Comparison of ENCODE assay signal across 1 cellular context in the genomic region with DNA sequence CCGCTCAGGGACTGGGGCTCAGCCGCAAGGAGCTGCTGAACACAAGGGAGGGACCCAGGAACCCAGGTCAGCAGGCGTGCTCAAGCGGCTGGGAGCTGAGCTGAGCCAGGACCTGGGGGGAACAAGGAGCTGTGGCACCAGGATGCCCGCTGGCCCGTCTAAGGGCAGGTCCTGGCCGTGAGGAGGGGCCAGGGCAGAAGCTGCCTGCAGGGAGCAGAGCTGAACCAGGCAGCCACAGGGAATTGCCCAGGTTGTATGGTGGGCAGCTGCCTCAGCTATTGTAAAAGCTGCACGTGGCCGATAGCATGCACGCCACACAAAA.
TF ChIP-seq lines count a peak whose summit lies in the region.

No MANE protein-coding gene starts in this region.

TF ChIP-seq in GM12878, 131 proteins besides CTCF, POLR2A, EP300 and RAD21 (continued from another document):
- no peak for TF ChIP-seq REST (IDR thresholded peaks at IDR 0.05; ENCODE audit: low read depth, low read length)
- TF ChIP-seq, protein P1, sequence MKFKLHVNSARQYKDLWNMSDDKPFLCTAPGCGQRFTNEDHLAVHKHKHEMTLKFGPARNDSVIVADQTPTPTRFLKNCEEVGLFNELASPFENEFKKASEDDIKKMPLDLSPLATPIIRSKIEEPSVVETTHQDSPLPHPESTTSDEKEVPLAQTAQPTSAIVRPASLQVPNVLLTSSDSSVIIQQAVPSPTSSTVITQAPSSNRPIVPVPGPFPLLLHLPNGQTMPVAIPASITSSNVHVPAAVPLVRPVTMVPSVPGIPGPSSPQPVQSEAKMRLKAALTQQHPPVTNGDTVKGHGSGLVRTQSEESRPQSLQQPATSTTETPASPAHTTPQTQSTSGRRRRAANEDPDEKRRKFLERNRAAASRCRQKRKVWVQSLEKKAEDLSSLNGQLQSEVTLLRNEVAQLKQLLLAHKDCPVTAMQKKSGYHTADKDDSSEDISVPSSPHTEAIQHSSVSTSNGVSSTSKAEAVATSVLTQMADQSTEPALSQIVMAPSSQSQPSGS (IDR thresholded peaks at IDR 0.05; ENCODE audit: low read length), result no peak
- TF ChIP-seq, protein P2, sequence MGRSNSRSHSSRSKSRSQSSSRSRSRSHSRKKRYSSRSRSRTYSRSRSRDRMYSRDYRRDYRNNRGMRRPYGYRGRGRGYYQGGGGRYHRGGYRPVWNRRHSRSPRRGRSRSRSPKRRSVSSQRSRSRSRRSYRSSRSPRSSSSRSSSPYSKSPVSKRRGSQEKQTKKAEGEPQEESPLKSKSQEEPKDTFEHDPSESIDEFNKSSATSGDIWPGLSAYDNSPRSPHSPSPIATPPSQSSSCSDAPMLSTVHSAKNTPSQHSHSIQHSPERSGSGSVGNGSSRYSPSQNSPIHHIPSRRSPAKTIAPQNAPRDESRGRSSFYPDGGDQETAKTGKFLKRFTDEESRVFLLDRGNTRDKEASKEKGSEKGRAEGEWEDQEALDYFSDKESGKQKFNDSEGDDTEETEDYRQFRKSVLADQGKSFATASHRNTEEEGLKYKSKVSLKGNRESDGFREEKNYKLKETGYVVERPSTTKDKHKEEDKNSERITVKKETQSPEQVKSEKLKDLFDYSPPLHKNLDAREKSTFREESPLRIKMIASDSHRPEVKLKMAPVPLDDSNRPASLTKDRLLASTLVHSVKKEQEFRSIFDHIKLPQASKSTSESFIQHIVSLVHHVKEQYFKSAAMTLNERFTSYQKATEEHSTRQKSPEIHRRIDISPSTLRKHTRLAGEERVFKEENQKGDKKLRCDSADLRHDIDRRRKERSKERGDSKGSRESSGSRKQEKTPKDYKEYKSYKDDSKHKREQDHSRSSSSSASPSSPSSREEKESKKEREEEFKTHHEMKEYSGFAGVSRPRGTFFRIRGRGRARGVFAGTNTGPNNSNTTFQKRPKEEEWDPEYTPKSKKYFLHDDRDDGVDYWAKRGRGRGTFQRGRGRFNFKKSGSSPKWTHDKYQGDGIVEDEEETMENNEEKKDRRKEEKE (IDR thresholded peaks at IDR 0.05), result no peak
- TF ChIP-seq SMAD1 (IDR thresholded peaks at IDR 0.05; ENCODE audit: low read depth, partially characterized antibody), result no peak
- TF ChIP-seq JUND (IDR thresholded peaks at IDR 0.05; ENCODE audit: low read depth, low read length), result no peak
